Comparison of ENCODE assay signal across 11 cellular contexts in the genomic region with DNA sequence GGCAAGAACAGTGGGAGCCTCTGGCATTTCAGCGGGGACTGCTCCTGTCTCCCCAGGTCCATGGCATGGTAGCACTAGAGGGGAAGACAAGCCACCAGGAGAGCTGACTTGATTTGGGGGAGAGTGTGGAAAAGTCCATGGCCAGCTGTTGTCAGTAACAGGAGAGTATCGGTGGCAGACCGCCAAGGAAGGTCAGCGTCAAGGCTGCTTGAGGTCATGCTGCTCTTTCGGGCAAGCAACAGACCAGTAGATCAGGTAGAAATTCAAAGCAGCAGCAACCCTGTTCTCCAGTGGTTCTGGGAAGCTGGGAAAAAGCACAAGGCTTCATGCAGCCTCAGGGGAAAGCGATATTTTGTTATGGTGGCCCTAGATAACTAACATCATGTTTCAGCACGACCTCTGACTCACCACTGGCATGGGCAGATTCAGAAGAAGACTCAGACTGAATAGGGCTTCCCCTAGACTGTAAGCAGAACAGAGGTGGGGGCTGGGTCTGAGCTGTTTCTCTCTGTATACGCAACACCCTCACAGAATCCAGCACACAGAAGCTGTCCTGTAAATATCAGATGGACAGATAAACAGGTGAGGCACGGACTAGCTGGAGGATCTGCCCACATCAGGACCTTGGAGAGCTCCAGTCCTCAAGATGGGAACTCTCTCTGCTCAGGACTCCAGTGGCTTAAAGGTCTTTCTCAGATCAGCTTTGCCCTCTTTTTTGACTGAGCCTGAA. TPM values are rescaled to one million over a fixed set of nuclear protein-coding genes. Genes with fewer than 3 reads are reported as not detected.
A peak's percentile ranks its signal among the peaks of the same experiment; 100 is the strongest.
DNase-seq lines count a peak whose midpoint lies in the region; ATAC-seq and TF ChIP-seq lines count a peak whose summit lies in the region.
"Had no signal": no experiment of that assay in that cellular context is flagged by ENCODE, and none has a peak within 500 bp of the region (broad histone marks: within the 10 kb centered on the region; RNA-seq: fewer than 3 reads in every experiment).

No MANE protein-coding gene starts in this region.

- no peak for TF ChIP-seq POLR2A in breast epithelium (IDR thresholded peaks at IDR 0.05)
- no peak for TF ChIP-seq POLR2A in erythroblast (IDR thresholded peaks at IDR 0.05; ENCODE audit: low read length)

- TF ChIP-seq CTCF in MCF 10A (IDR thresholded peaks at IDR 0.05; ENCODE audit: unreplicated experiment) = no peak
- TF ChIP-seq CTCF in breast epithelium (IDR thresholded peaks at IDR 0.05) = no peak
- TF ChIP-seq CTCF in PC-3 (conservative IDR thresholded peaks at IDR 0.05; ENCODE audit: low read depth, low read length) = no peak
- TF ChIP-seq CTCF in type B pancreatic cell (conservative IDR thresholded peaks at IDR 0.05) = no peak

- H3K27me3 Mint-ChIP-seq in MCF 10A (ENCODE audit: insufficient read depth, unreplicated experiment) (peaks cover 51% of the 10 kb centered on the region), type B pancreatic cell (peaks cover 52% of the 10 kb centered on the region)

- ATAC-seq in PC-3 (no peak), GM21390 (IDR thresholded peaks at IDR 0.05; ENCODE audit: unreplicated experiment) (no peak), HG02981 (IDR thresholded peaks at IDR 0.05; ENCODE audit: unreplicated experiment) (no peak)

- no peaks in the 10 kb centered on the region for H3K4me1 Mint-ChIP-seq in MCF 10A (ENCODE audit: insufficient read depth, unreplicated experiment)
- no peaks in the 10 kb centered on the region for H3K4me1 Mint-ChIP-seq in type B pancreatic cell (ENCODE audit: unreplicated experiment)

- H3K36me3 ChIP-seq in breast epithelium = no peaks in the 10 kb centered on the region
- H3K36me3 ChIP-seq in PC-3 (ENCODE audit: low read depth, low read length) = no peaks in the 10 kb centered on the region

- H3K9me3 Mint-ChIP-seq in MCF 10A (ENCODE audit: unreplicated experiment) (no peaks in the 10 kb centered on the region), type B pancreatic cell (peaks cover 5% of the 10 kb centered on the region)

- intact Hi-C loops in MCF 10A (cut with micrococcal nuclease) = no loop called here
- intact Hi-C loops in breast epithelium (cut with DNase I; ENCODE audit: low total_unique reads) = no loop called here
- intact Hi-C loops in PC-3 (cut with micrococcal nuclease) = no loop called here

- H2AFZ ChIP-seq in PC-3 (ENCODE audit: low read length) = no peak overlapping the region

- DNase-seq in MCF 10A (ENCODE audit: unreplicated experiment) = peak; percentile 68
- DNase-seq in breast epithelium (ENCODE audit: low spot score in 2 of 2) = no peak
- peak; percentile 56 for DNase-seq in PC-3
- peak; percentile 13 to 41 for DNase-seq in erythroblast (lab: John Stamatoyannopoulos, UW)
- DNase-seq in type B pancreatic cell (ENCODE audit: extremely low spot score, unreplicated experiment) = no peak
- DNase-seq in NCI-H1930 (lab: John Stamatoyannopoulos, UW) = no peak
- DNase-seq: activated T-cell treated with anti-CD3 and anti-CD28 coated beads, Interleukin-2, amount 50 U/mL, for 24 hours; NCI-H748 treated with DMSO at 0.1 percent for 48 hours had no signal

- no peaks in the 10 kb centered on the region for H3F3A ChIP-seq in PC-3 (ENCODE audit: low read length, unreplicated experiment)

- H3K27ac Mint-ChIP-seq in MCF 10A (ENCODE audit: low read depth, unreplicated experiment) (no peak overlapping the region), type B pancreatic cell (no peak overlapping the region)
- H3K27ac Mint-ChIP-seq: activated T-cell treated with anti-CD3 and anti-CD28 coated beads, Interleukin-2, amount 50 U/mL, for 24 hours had no signal

- H3K4me3 ChIP-seq in breast epithelium (no peak overlapping the region), PC-3 (ENCODE audit: low read length) (no peak overlapping the region)

- H3K4me3 Mint-ChIP-seq in MCF 10A (ENCODE audit: unreplicated experiment) (no peak overlapping the region), type B pancreatic cell (peak overlapping the region; percentile 60)
- H3K4me3 Mint-ChIP-seq: activated T-cell treated with anti-CD3 and anti-CD28 coated beads, Interleukin-2, amount 50 U/mL, for 24 hours had no signal

- peaks cover 6% of the 10 kb centered on the region for H3K36me3 Mint-ChIP-seq in MCF 10A (ENCODE audit: insufficient read depth, unreplicated experiment)
- no peaks in the 10 kb centered on the region for H3K36me3 Mint-ChIP-seq in type B pancreatic cell

- H3K79me2 ChIP-seq in PC-3 (ENCODE audit: low read length) = no peaks in the 10 kb centered on the region

- H3K9me3 ChIP-seq in breast epithelium (no peaks in the 10 kb centered on the region), PC-3 (ENCODE audit: low read length) (no peaks in the 10 kb centered on the region)

- H3K4me2 ChIP-seq in PC-3 (ENCODE audit: low read length) = no peak overlapping the region

- no peaks in the 10 kb centered on the region for H4K20me1 ChIP-seq in PC-3 (ENCODE audit: low read length)

- BruUV-seq in MCF 10A (replicated peaks; lab: Mats Ljungman, UMichigan) (no TSS peak), PC-3 (replicated peaks; lab: Mats Ljungman, UMichigan) (no TSS peak)

- H3K27me3 ChIP-seq in breast epithelium (peaks cover 0 to 8% of the 10 kb centered on the region in 2 donors), PC-3 (ENCODE audit: low read length) (no peaks in the 10 kb centered on the region)

- H3K4me1 ChIP-seq in breast epithelium (peaks cover 0 to 5% of the 10 kb centered on the region in 2 donors), PC-3 (ENCODE audit: insufficient read depth, low read length) (no peaks in the 10 kb centered on the region)

- CTCF ChIA-PET in MCF 10A (lab: Yijun Ruan, JAX) (no interaction called here), PC-3 (lab: Charles Lee) (no interaction called here)

- POLR2A ChIA-PET in MCF 10A (lab: Yijun Ruan, JAX) (interaction anchor here (0.5 to 1.5 kb wide), 3 partner anchors 9 to 97 kb away, joined by 3 read pairs; no protein-coding TSS in a partner anchor), PC-3 (lab: Charles Lee; ENCODE audit: unreplicated experiment) (no interaction called here)

- H3K9me2 ChIP-seq in PC-3 (replicated peaks; ENCODE audit: low read length) = no peaks in the 10 kb centered on the region

- H3K9ac ChIP-seq in PC-3 (ENCODE audit: low read length) = no peak overlapping the region

- H3K27ac ChIP-seq in breast epithelium (no peak overlapping the region), PC-3 (ENCODE audit: low read length) (no peak overlapping the region)

RNA-seq across cellular contexts. Expression of a gene that starts 35.2 kb away (rescaled TPM):
- total RNA-seq in MCF 10A (2022) (not detected in 2 replicates), breast epithelium (1 to 10 TPM in 2 of 3 donors, not detected in 1; 4.3 to 5.4 TPM), PC-3 (2014; rRNA removed) (1.2 and 1.4 TPM in 2 replicates), type B pancreatic cell (ENCODE audit: low replicate concordance) (32.8 and 46.6 TPM in 2 replicates)
- total RNA-seq: endothelial cell of umbilical vein had no signal

Comparison
In these comparisons a context has a peak if more than half of its experiments do, and no peak if none do; other contexts are left out.
1. DNase-seq: peak in MCF 10A (single experiment), PC-3 (single experiment) and erythroblast (2 of 2); none in breast epithelium (0 of 2), type B pancreatic cell (single experiment) and NCI-H1930 (0 of 2).